In genomic region chr12:75658826-75659823, GRCh38 we compare ENCODE assay signal across 9 cellular contexts.
DNase-seq lines count a peak whose midpoint lies in the region; ATAC-seq and TF ChIP-seq lines count a peak whose summit lies in the region.
"Had no signal": no experiment of that assay in that cellular context is flagged by ENCODE, and none has a peak within 500 bp of the region (broad histone marks: within the 10 kb centered on the region; RNA-seq: fewer than 3 reads in every experiment).

No MANE protein-coding gene starts in this region.

- ATAC-seq in stimulated activated naive B cell treated with anti-CD40 and anti-IgM and Interleukin-4, amounts not matched to agents 10 μg/mL and 1 μg/mL and 100 μg/mL, for 72 hours (replicated peaks) = no peak
- ATAC-seq in GM19463 (IDR thresholded peaks at IDR 0.05; ENCODE audit: unreplicated experiment) (no peak), HG02970 (IDR thresholded peaks at IDR 0.05; ENCODE audit: low FRiP score, unreplicated experiment) (no peak)
- ATAC-seq in effector memory CD8-positive, alpha-beta T cell (replicated peaks) = no peak

- no peaks in the 10 kb centered on the region for H3K36me3 Mint-ChIP-seq in stimulated activated naive B cell treated with anti-CD40 and anti-IgM and Interleukin-4, amounts not matched to agents 10 μg/mL and 1 μg/mL and 100 μg/mL, for 72 hours
- H3K36me3 Mint-ChIP-seq in effector memory CD8-positive, alpha-beta T cell (ENCODE audit: insufficient read depth) = no peaks in the 10 kb centered on the region

- no peak overlapping the region for H3K4me3 ChIP-seq in fibroblast of pulmonary artery (replicated peaks; ENCODE audit: low read depth, low read length)

- no peaks in the 10 kb centered on the region for H3K4me1 Mint-ChIP-seq in stimulated activated naive B cell treated with anti-CD40 and anti-IgM and Interleukin-4, amounts not matched to agents 10 μg/mL and 1 μg/mL and 100 μg/mL, for 72 hours
- H3K4me1 Mint-ChIP-seq in effector memory CD8-positive, alpha-beta T cell (ENCODE audit: low read depth in 2 of 2) = peaks cover 7 to 14% of the 10 kb centered on the region in 2 donors

- in situ Hi-C loops in SK-MEL-5 (cut with HindIII; ENCODE audit: low pct_unique_long_range_greater_than_20kb, low sequenced_read_pairs) = no loop called here

- TF ChIP-seq CTCF in fibroblast of pulmonary artery (IDR thresholded peaks at IDR 0.05; ENCODE audit: low read length, missing control alignments) = no peak

- peaks cover 2 to 9% of the 10 kb centered on the region in 2 donors for H3K27me3 Mint-ChIP-seq in stimulated activated naive B cell treated with anti-CD40 and anti-IgM and Interleukin-4, amounts not matched to agents 10 μg/mL and 1 μg/mL and 100 μg/mL, for 72 hours
- no peaks in the 10 kb centered on the region for H3K27me3 Mint-ChIP-seq in effector memory CD8-positive, alpha-beta T cell

- DNase-seq in stimulated activated CD4-positive, alpha-beta T cell treated with anti-CD3 and anti-CD28 coated beads, Interleukin-4, amount 100 ng/mL, for 24 hours = peak; percentile 19
- no peak for DNase-seq in stimulated activated CD4-positive, alpha-beta T cell treated with anti-CD3 and anti-CD28 coated beads, Interleukin-12 subunit alpha, Interleukin-12 subunit beta, amount 100 ng/mL, for 4 hours
- DNase-seq in SK-MEL-5 (ENCODE audit: low read depth, low spot score) = peak; percentile 96
- peak; percentile 82 for DNase-seq in fibroblast of pulmonary artery (ENCODE audit: low read depth)
- DNase-seq in stimulated activated naive B cell treated with anti-CD40 and anti-IgM and Interleukin-4, amounts not matched to agents 10 μg/mL and 1 μg/mL and 100 μg/mL, for 72 hours = no peak
- DNase-seq in effector memory CD8-positive, alpha-beta T cell = no peak
- DNase-seq: NK-92 treated with Interleukin-12 subunit alpha and Interleukin-12 subunit beta, amount 100 ng/mL, for 24 hours had no signal

- H3K9me3 Mint-ChIP-seq in stimulated activated naive B cell treated with anti-CD40 and anti-IgM and Interleukin-4, amounts not matched to agents 10 μg/mL and 1 μg/mL and 100 μg/mL, for 72 hours = no peaks in the 10 kb centered on the region
- H3K9me3 Mint-ChIP-seq in effector memory CD8-positive, alpha-beta T cell = no peaks in the 10 kb centered on the region

- H3K27ac Mint-ChIP-seq in stimulated activated naive B cell treated with anti-CD40 and anti-IgM and Interleukin-4, amounts not matched to agents 10 μg/mL and 1 μg/mL and 100 μg/mL, for 72 hours = no peak overlapping the region
- no peak overlapping the region for H3K27ac Mint-ChIP-seq in effector memory CD8-positive, alpha-beta T cell

- no peak overlapping the region for H3K4me3 Mint-ChIP-seq in stimulated activated naive B cell treated with anti-CD40 and anti-IgM and Interleukin-4, amounts not matched to agents 10 μg/mL and 1 μg/mL and 100 μg/mL, for 72 hours
- H3K4me3 Mint-ChIP-seq in effector memory CD8-positive, alpha-beta T cell = no peak overlapping the region

Comparison
In these comparisons a context has a peak if more than half of its experiments do, and no peak if none do; other contexts are left out.
1. DNase-seq: peak in stimulated activated CD4-positive, alpha-beta T cell treated with anti-CD3 and anti-CD28 coated beads, Interleukin-4, amount 100 ng/mL, for 24 hours (single experiment), SK-MEL-5 (single experiment) and fibroblast of pulmonary artery (single experiment); none in stimulated activated CD4-positive, alpha-beta T cell treated with anti-CD3 and anti-CD28 coated beads, Interleukin-12 subunit alpha, Interleukin-12 subunit beta, amount 100 ng/mL, for 4 hours (single experiment), stimulated activated naive B cell treated with anti-CD40 and anti-IgM and Interleukin-4, amounts not matched to agents 10 μg/mL and 1 μg/mL and 100 μg/mL, for 72 hours (single experiment) and effector memory CD8-positive, alpha-beta T cell (0 of 3).